ENCODE assay signal across 28 cellular contexts in the genomic region with DNA sequence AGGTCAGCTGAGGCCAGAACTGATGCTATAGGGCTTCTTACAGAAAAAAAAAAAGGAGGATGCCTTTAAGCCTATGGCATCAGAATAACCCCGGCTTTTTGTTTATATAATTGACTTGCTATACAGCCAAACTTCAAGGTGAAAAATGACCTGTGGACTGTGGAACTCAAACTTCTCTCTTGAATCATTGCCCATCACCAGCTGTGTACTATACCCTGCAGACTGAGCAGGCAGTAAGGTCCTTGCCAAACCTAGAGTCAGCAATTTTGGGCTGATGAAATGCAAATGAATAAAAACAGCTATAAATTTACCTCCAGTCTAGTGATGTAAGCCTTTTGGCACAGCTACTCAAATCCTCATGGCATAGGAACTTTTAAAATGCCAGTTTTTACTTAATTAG. TPM values are rescaled to one million over a fixed set of nuclear protein-coding genes. Genes with fewer than 3 reads are reported as not detected.
"Had no signal": no experiment of that assay in that cellular context is flagged by ENCODE, and none has a peak within 500 bp of the region (broad histone marks: within the 10 kb centered on the region; RNA-seq: fewer than 3 reads in every experiment).

No MANE protein-coding gene starts in this region.

- H3K4me3 ChIP-seq: adrenal gland, cardiac muscle cell, colonic mucosa, gastrocnemius medialis, heart left ventricle, psoas muscle, skin epidermis, suprapubic skin, transverse colon, vagina had no signal

- H3K36me3 Mint-ChIP-seq: activated CD4-positive, alpha-beta memory T cell treated with anti-CD3 and anti-CD28 coated beads for 36 hours had no signal

- H3K4me3 Mint-ChIP-seq: activated B cell treated with CpG ODN at 0.5 μM for 24 hours; activated CD4-positive, alpha-beta memory T cell treated with anti-CD3 and anti-CD28 coated beads for 36 hours; activated T-helper 1 cell treated with anti-CD3 and anti-CD28 coated beads, Interleukin-12 subunit alpha, Interleukin-12 subunit beta, Interleukin-2, Interleukin-4 antibody, amounts not matched to agents 30 ng/mL and 10 ng/mL and 1 ng/mL, durations not matched to agents 14 hours and 24 hours and 36 hours; neural crest cell; stimulated activated naive CD8-positive, alpha-beta T cell treated with anti-CD3 and anti-CD28 coated beads, Interleukin-15, Interleukin-2, amounts not matched to agents 100 ng/mL and 50 ng/mL, for 24 hours; T-helper 2 cell treated with Interferon-gamma antibody and Interleukin-4, amounts not matched to agents 5 μg/mL and 100 μg/mL, for 36 hours had no signal

- H3K27ac Mint-ChIP-seq: activated B cell treated with CpG ODN at 0.5 μM for 24 hours; activated CD4-positive, alpha-beta memory T cell treated with anti-CD3 and anti-CD28 coated beads for 36 hours; activated naive CD4-positive, alpha-beta T cell treated with anti-CD3 and anti-CD28 coated beads, Interleukin-2, amount 50 U/mL, for 72 hours; activated T-helper 1 cell treated with anti-CD3 and anti-CD28 coated beads, Interleukin-12 subunit alpha, Interleukin-12 subunit beta, Interleukin-2, Interleukin-4 antibody, amounts not matched to agents 30 ng/mL and 10 ng/mL and 1 ng/mL, durations not matched to agents 14 hours and 24 hours and 36 hours; stimulated activated naive CD8-positive, alpha-beta T cell treated with anti-CD3 and anti-CD28 coated beads, Interleukin-15, Interleukin-2, amounts not matched to agents 100 ng/mL and 50 ng/mL, for 24 hours; T-helper 2 cell treated with Interferon-gamma antibody and Interleukin-4, amounts not matched to agents 5 μg/mL and 100 μg/mL, for 36 hours had no signal

- ATAC-seq: activated naive CD4-positive, alpha-beta T cell treated with anti-CD3 and anti-CD28 coated beads, Interleukin-2, amount 50 U/mL, for 72 hours; gastrocnemius medialis; heart left ventricle; psoas muscle; right cardiac atrium had no signal

- H3K36me3 ChIP-seq: adrenal gland, cardiac muscle cell, colonic mucosa, gastrocnemius medialis, heart left ventricle, suprapubic skin, transverse colon, vagina had no signal

- H3K27me3 Mint-ChIP-seq: activated B cell treated with CpG ODN at 0.5 μM for 24 hours; activated CD4-positive, alpha-beta memory T cell treated with anti-CD3 and anti-CD28 coated beads for 36 hours had no signal

- H3K9me3 Mint-ChIP-seq: activated naive CD4-positive, alpha-beta T cell treated with anti-CD3 and anti-CD28 coated beads, Interleukin-2, amount 50 U/mL, for 72 hours; activated T-helper 1 cell treated with anti-CD3 and anti-CD28 coated beads, Interleukin-12 subunit alpha, Interleukin-12 subunit beta, Interleukin-2, Interleukin-4 antibody, amounts not matched to agents 30 ng/mL and 10 ng/mL and 1 ng/mL, durations not matched to agents 14 hours and 24 hours and 36 hours had no signal

- DNase-seq: activated B cell treated with CpG ODN at 0.5 μM for 24 hours; activated CD4-positive, alpha-beta memory T cell treated with anti-CD3 and anti-CD28 coated beads for 36 hours; activated CD4-positive, alpha-beta T cell treated with anti-CD3 and anti-CD28 coated beads for 4 hours; activated gamma-delta T cell treated with Interleukin-2 at 50 U/mL for 16 hours; activated T-cell treated with anti-CD3 and anti-CD28 coated beads for 4 hours; adrenal gland; colonic mucosa; gastrocnemius medialis; heart left ventricle; left cardiac atrium; midbrain; psoas muscle; right cardiac atrium; stimulated activated CD4-positive, alpha-beta T cell treated with anti-CD3 and anti-CD28 coated beads, Interleukin-15, amount 100 ng/mL, for 24 hours; stimulated activated CD4-positive, alpha-beta T cell treated with anti-CD3 and anti-CD28 coated beads, Interleukin-2, amount 100 ng/mL, for 48 hours; transverse colon had no signal

- H3K4me1 Mint-ChIP-seq: activated B cell treated with CpG ODN at 0.5 μM for 24 hours, neural crest cell had no signal

- H3K27me3 ChIP-seq: adrenal gland, cardiac muscle cell, colonic mucosa, gastrocnemius medialis, heart left ventricle, suprapubic skin, transverse colon, vagina had no signal

- H3K4me1 ChIP-seq: adrenal gland, colonic mucosa, gastrocnemius medialis, heart left ventricle, psoas muscle, suprapubic skin, vagina had no signal

- H3K27ac ChIP-seq: adrenal gland, cardiac muscle cell, colonic mucosa, gastrocnemius medialis, heart left ventricle, psoas muscle, skin epidermis, suprapubic skin, transverse colon, vagina had no signal

- H3K9me3 ChIP-seq: adrenal gland, colonic mucosa, psoas muscle, suprapubic skin, vagina had no signal

RNA-seq across cellular contexts. Expression of gene PPP3R2, which starts 44.5 kb away (rescaled TPM):
- total RNA-seq: activated B cell treated with CpG ODN at 0.5 μM for 24 hours; activated CD4-positive, alpha-beta memory T cell treated with anti-CD3 and anti-CD28 coated beads for 36 hours; activated naive CD4-positive, alpha-beta T cell treated with anti-CD3 and anti-CD28 coated beads, Interleukin-2, amount 50 U/mL, for 72 hours; activated T-helper 1 cell treated with anti-CD3 and anti-CD28 coated beads, Interleukin-12 subunit alpha, Interleukin-12 subunit beta, Interleukin-2, Interleukin-4 antibody, amounts not matched to agents 30 ng/mL and 10 ng/mL and 1 ng/mL, durations not matched to agents 14 hours and 24 hours and 36 hours; adrenal gland; cardiac muscle cell; colonic mucosa; epithelial cell of proximal tubule; gastrocnemius medialis; heart left ventricle; left cardiac atrium; lung microvascular endothelial cell; neural crest cell; osteocyte; psoas muscle; right cardiac atrium; suprapubic skin; transverse colon; vagina had no signal
- polyA plus RNA-seq: adrenal gland, cardiac muscle cell, heart left ventricle, psoas muscle, right cardiac atrium had no signal
